8 cellular contexts compared by ENCODE assay signal in genomic region chr9:119968837-119969707, GRCh38.
DNase-seq lines count a peak whose midpoint lies in the region; ATAC-seq and TF ChIP-seq lines count a peak whose summit lies in the region.

No MANE protein-coding gene starts in this region.

- H3K4me1 ChIP-seq in endodermal cell (ENCODE audit: control insufficient read depth, insufficient read depth, low read length) (no peaks in the 10 kb centered on the region), mesenchymal stem cell (ENCODE audit: control insufficient read depth, insufficient read depth, low read depth, low read length) (peaks cover 4% of the 10 kb centered on the region)

- H3K4me3 ChIP-seq in endodermal cell (ENCODE audit: low read length) (no peak overlapping the region), mesenchymal stem cell (ENCODE audit: insufficient read depth in 1 of 2, low read depth in 1 of 2, low read length in 2 of 2) (no peak overlapping the region)

- TF ChIP-seq CTCF in endodermal cell (conservative IDR thresholded peaks at IDR 0.05), result peak; percentile 95

- H2BK12ac ChIP-seq in mesenchymal stem cell (ENCODE audit: low read length in 2 of 2), result no peak overlapping the region

- H4K91ac ChIP-seq in mesenchymal stem cell (ENCODE audit: low read length), result no peak overlapping the region

- H3K9me3 ChIP-seq in endodermal cell (ENCODE audit: control insufficient read depth, low read length) (no peaks in the 10 kb centered on the region), mesenchymal stem cell (ENCODE audit: control insufficient read depth, low read length) (peaks cover 5% of the 10 kb centered on the region)

- ATAC-seq in GM19035 (IDR thresholded peaks at IDR 0.05; ENCODE audit: unreplicated experiment) (peak; percentile 97), HG03108 (IDR thresholded peaks at IDR 0.05; ENCODE audit: unreplicated experiment) (peak; percentile 82)

- H2BK120ac ChIP-seq in mesenchymal stem cell (ENCODE audit: low read depth, low read length), result no peak overlapping the region

- no peak overlapping the region for H2BK15ac ChIP-seq in mesenchymal stem cell (ENCODE audit: low read depth, poor library complexity, severe bottlenecking)

- H3K27me3 Mint-ChIP-seq in activated CD4-positive, alpha-beta T cell treated with anti-CD3 and anti-CD28 coated beads, Interleukin-2, amount 10 ng/mL, durations not matched to agents 24 days and 14 days, result peaks cover 1% of the 10 kb centered on the region
- peaks cover 2% of the 10 kb centered on the region for H3K27me3 Mint-ChIP-seq in endodermal cell (ENCODE audit: insufficient read depth)

- no peaks in the 10 kb centered on the region for H3K27me3 ChIP-seq in endodermal cell (ENCODE audit: control insufficient read depth, insufficient read depth, low read length, poor library complexity, severe bottlenecking)
- H3K27me3 ChIP-seq in mesenchymal stem cell (ENCODE audit: control insufficient read depth in 1 of 2, insufficient read depth in 1 of 2, low read length in 2 of 2), result peaks cover 0 to 6% of the 10 kb centered on the region in 2 experiments

- H3K27ac Mint-ChIP-seq in activated CD4-positive, alpha-beta T cell treated with anti-CD3 and anti-CD28 coated beads, Interleukin-2, amount 10 ng/mL, durations not matched to agents 24 days and 14 days, result no peak overlapping the region
- no peak overlapping the region for H3K27ac Mint-ChIP-seq in endodermal cell

- H3K27ac ChIP-seq in endodermal cell (ENCODE audit: low read depth, low read length), result no peak overlapping the region
- no peak overlapping the region for H3K27ac ChIP-seq in mesenchymal stem cell (ENCODE audit: low read length, poor library complexity, severe bottlenecking)

- no peaks in the 10 kb centered on the region for H3K9me3 Mint-ChIP-seq in activated CD4-positive, alpha-beta T cell treated with anti-CD3 and anti-CD28 coated beads, Interleukin-2, amount 10 ng/mL, durations not matched to agents 24 days and 14 days
- H3K9me3 Mint-ChIP-seq in endodermal cell, result no peaks in the 10 kb centered on the region

- H3K18ac ChIP-seq in mesenchymal stem cell (ENCODE audit: low read depth in 1 of 2, low read length in 2 of 2), result no peak overlapping the region

- peak; percentile 74 for DNase-seq in CD1c-positive myeloid dendritic cell (ENCODE audit: extremely low spot score)
- peak; percentile 74 for DNase-seq in NCI-H345 (lab: John Stamatoyannopoulos, UW)
- DNase-seq in activated CD4-positive, alpha-beta T cell treated with anti-CD3 and anti-CD28 coated beads, Interleukin-2, amount 10 ng/mL, durations not matched to agents 24 days and 14 days, result peak; percentile 84
- peak; percentile 93 for DNase-seq in endodermal cell
- peak; percentile 56 for DNase-seq in mesenchymal stem cell
- peak; percentile 8 for DNase-seq in stimulated activated CD8-positive, alpha-beta memory T cell treated with anti-CD3 and anti-CD28 coated beads, Interleukin-7, amount 100 ng/mL, for 24 hours (ENCODE audit: low read depth)

- no peak overlapping the region for H2AFZ ChIP-seq in mesenchymal stem cell (ENCODE audit: low read depth, low read length)

- 44% methylated on average over 9 to 17 of the region's 17 CpGs for WGBS in endodermal cell (ENCODE audit: insufficient coverage in 1 of 2, insufficient read length in 1 of 2), 2 experiments
- 38% methylated on average over 16 of the region's 17 CpGs for WGBS in mesenchymal stem cell

- no peak overlapping the region for H3K4ac ChIP-seq in mesenchymal stem cell (ENCODE audit: low read depth in 1 of 2, low read length in 2 of 2)

- H3K36me3 Mint-ChIP-seq in activated CD4-positive, alpha-beta T cell treated with anti-CD3 and anti-CD28 coated beads, Interleukin-2, amount 10 ng/mL, durations not matched to agents 24 days and 14 days (ENCODE audit: low read depth), result no peaks in the 10 kb centered on the region
- no peaks in the 10 kb centered on the region for H3K36me3 Mint-ChIP-seq in endodermal cell (ENCODE audit: low read depth)

- H2BK5ac ChIP-seq in mesenchymal stem cell (ENCODE audit: low read depth, low read length, poor library complexity, severe bottlenecking), result no peak overlapping the region

- no peaks in the 10 kb centered on the region for H3K79me1 ChIP-seq in mesenchymal stem cell (replicated peaks; ENCODE audit: low read length, poor library complexity, severe bottlenecking)

- H3K36me3 ChIP-seq in endodermal cell (ENCODE audit: control insufficient read depth, insufficient read depth, low read length), result no peaks in the 10 kb centered on the region
- H3K36me3 ChIP-seq in mesenchymal stem cell (ENCODE audit: control insufficient read depth in 1 of 2, insufficient read depth in 2 of 2, low read depth in 1 of 2, low read length in 2 of 2), result no peaks in the 10 kb centered on the region

- no peak overlapping the region for H3K23ac ChIP-seq in mesenchymal stem cell (ENCODE audit: low read length in 2 of 2)

- H4K8ac ChIP-seq in mesenchymal stem cell (ENCODE audit: low read length), result no peak overlapping the region

- H3K9ac ChIP-seq in endodermal cell (ENCODE audit: extremely low read depth, low read length, poor library complexity, severe bottlenecking), result no peak overlapping the region
- H3K9ac ChIP-seq in mesenchymal stem cell (ENCODE audit: low read length), result no peak overlapping the region

- peaks cover 2% of the 10 kb centered on the region for H3K4me1 Mint-ChIP-seq in activated CD4-positive, alpha-beta T cell treated with anti-CD3 and anti-CD28 coated beads, Interleukin-2, amount 10 ng/mL, durations not matched to agents 24 days and 14 days
- peaks cover 15% of the 10 kb centered on the region for H3K4me1 Mint-ChIP-seq in endodermal cell

- H3K4me3 Mint-ChIP-seq in activated CD4-positive, alpha-beta T cell treated with anti-CD3 and anti-CD28 coated beads, Interleukin-2, amount 10 ng/mL, durations not matched to agents 24 days and 14 days, result no peak overlapping the region
- no peak overlapping the region for H3K4me3 Mint-ChIP-seq in endodermal cell

- H3K14ac ChIP-seq in mesenchymal stem cell (ENCODE audit: low read length in 2 of 2), result no peak overlapping the region

- H3K4me2 ChIP-seq in mesenchymal stem cell (ENCODE audit: low read length, poor library complexity, severe bottlenecking), result no peak overlapping the region

- intact Hi-C loops in activated CD4-positive, alpha-beta T cell treated with anti-CD3 and anti-CD28 coated beads, Interleukin-2, amount 10 ng/mL, durations not matched to agents 24 days and 14 days (cut with micrococcal nuclease), result loop anchor here (10.0 kb wide), 1 partner anchor 376 kb away; no protein-coding TSS in a partner anchor

- H2AK5ac ChIP-seq in mesenchymal stem cell (ENCODE audit: low read length, severe bottlenecking), result peak overlapping the region; percentile 46

Comparison
In these comparisons a context has a peak if more than half of its experiments do, and no peak if none do; other contexts are left out.
1. DNase-seq: peak in every context shown above with its lines; median percentile 93 in endodermal cell; 84 in activated CD4-positive, alpha-beta T cell treated with anti-CD3 and anti-CD28 coated beads, Interleukin-2, amount 10 ng/mL, durations not matched to agents 24 days and 14 days; 74 in CD1c-positive myeloid dendritic cell; 74 in NCI-H345; 56 in mesenchymal stem cell; 8 in stimulated activated CD8-positive, alpha-beta memory T cell treated with anti-CD3 and anti-CD28 coated beads, Interleukin-7, amount 100 ng/mL, for 24 hours.